28 cellular contexts compared by ENCODE assay signal in genomic region chr2:155518094-155518493, GRCh38.
"Had no signal": no experiment of that assay in that cellular context is flagged by ENCODE, and none has a peak within 500 bp of the region (broad histone marks: within the 10 kb centered on the region; RNA-seq: fewer than 3 reads in every experiment).

No MANE protein-coding gene starts in this region.

- H2AFZ ChIP-seq: neural progenitor cell, parathyroid adenoma had no signal

- H3K27me3 ChIP-seq: neural progenitor cell, ovary, right lobe of liver, sigmoid colon, stomach, thyroid gland, tibial nerve, upper lobe of left lung, vagina had no signal

- H3K4me1 ChIP-seq: neural progenitor cell, parathyroid adenoma, psoas muscle, right lobe of liver, sigmoid colon, stomach, thyroid gland, tibial nerve, upper lobe of left lung, vagina had no signal

- H3K27ac ChIP-seq: neural progenitor cell, ovary, parathyroid adenoma, psoas muscle, right lobe of liver, sigmoid colon, stomach, thoracic aorta, thyroid gland, tibial nerve, upper lobe of left lung, vagina had no signal

- H3K79me2 ChIP-seq: parathyroid adenoma had no signal

- H3K4me2 ChIP-seq: neural progenitor cell had no signal

- H3K9ac ChIP-seq: neural progenitor cell, parathyroid adenoma had no signal

- ATAC-seq: naive thymus-derived CD8-positive, alpha-beta T cell; natural killer cell treated with Interleukin-12 subunit alpha and Interleukin-12 subunit beta and Interleukin-15 and Interleukin-18, amount 100 ng/mL, for 72 hours; psoas muscle; right cardiac atrium; right lobe of liver; stimulated activated effector memory CD8-positive, alpha-beta T cell treated with anti-CD3 and anti-CD28 coated beads, Interleukin-12 subunit alpha, Interleukin-12 subunit beta, amount 100 ng/mL, for 72 hours; stimulated activated naive B cell treated with anti-CD40 and anti-IgM and Interleukin-4, amounts not matched to agents 10 μg/mL and 1 μg/mL and 100 μg/mL, for 72 hours had no signal

- FAIRE-seq: small intestine, urothelium cell line had no signal

- H3K4me3 ChIP-seq: neural progenitor cell, ovary, psoas muscle, right lobe of liver, sigmoid colon, stomach, thoracic aorta, thyroid gland, tibial nerve, upper lobe of left lung, vagina had no signal

- DNase-seq: naive thymus-derived CD8-positive, alpha-beta T cell; nephron progenitor cell; occipital lobe; ovary; posterior cingulate gyrus; psoas muscle; right cardiac atrium; right lobe of liver; sigmoid colon; small intestine; stimulated activated CD4-positive, alpha-beta T cell treated with anti-CD3 and anti-CD28 coated beads, Interleukin-15, amount 100 ng/mL, for 24 hours; stimulated activated CD4-positive, alpha-beta T cell treated with anti-CD3 and anti-CD28 coated beads, Interleukin-2, amount 100 ng/mL, for 24 hours; stimulated activated CD4-positive, alpha-beta T cell treated with anti-CD3 and anti-CD28 coated beads, Interleukin-2, amount 100 ng/mL, for 48 hours; stimulated activated CD4-positive, alpha-beta T cell treated with anti-CD3 and anti-CD28 coated beads, Interleukin-4, amount 100 ng/mL, for 24 hours; stimulated activated naive B cell treated with anti-CD40 and anti-IgM and Interleukin-4, amounts not matched to agents 10 μg/mL and 1 μg/mL and 100 μg/mL, for 72 hours; stimulated activated naive CD4-positive, alpha-beta T cell treated with Interleukin-2 at 50 U/mL for 16 hours; stomach; thyroid gland; trophoblast cell; upper lobe of left lung had no signal

- H3K9me3 ChIP-seq: ovary, psoas muscle, right lobe of liver, sigmoid colon, stomach, thoracic aorta, thyroid gland, tibial nerve, upper lobe of left lung, vagina had no signal

- H3K36me3 ChIP-seq: neural progenitor cell, ovary, right lobe of liver, sigmoid colon, stomach, thoracic aorta, thyroid gland, tibial nerve, upper lobe of left lung, vagina had no signal
